In the genomic region with DNA sequence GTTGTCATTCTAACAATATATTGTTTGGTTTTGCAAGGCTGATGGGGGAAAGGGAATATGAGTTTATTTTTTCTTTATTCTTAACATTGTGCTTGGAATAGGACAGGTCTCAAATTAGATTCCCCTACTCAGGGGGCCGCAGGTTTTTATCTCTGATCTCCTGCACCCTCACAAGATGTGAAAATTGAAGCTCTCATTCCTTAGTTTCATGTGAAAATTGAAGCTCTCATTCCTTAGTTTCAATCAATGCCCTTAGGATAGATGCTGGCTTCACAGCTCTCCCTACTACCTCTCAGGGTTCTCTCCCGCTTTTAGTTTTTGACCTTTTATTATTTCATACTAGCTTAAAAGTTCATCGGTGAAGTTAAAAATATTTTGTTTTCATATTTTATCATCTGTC, we compare ENCODE assay signal across 22 cellular contexts. TPM values are rescaled to one million over a fixed set of nuclear protein-coding genes. Genes with fewer than 3 reads are reported as not detected.
"Had no signal": no experiment of that assay in that cellular context is flagged by ENCODE, and none has a peak within 500 bp of the region (broad histone marks: within the 10 kb centered on the region; RNA-seq: fewer than 3 reads in every experiment).

No MANE protein-coding gene starts in this region.

- H3K27ac ChIP-seq: esophagus muscularis mucosa, gastrocnemius medialis, parathyroid adenoma, thyroid gland had no signal

- H3K36me3 ChIP-seq: esophagus muscularis mucosa, gastrocnemius medialis, thyroid gland had no signal

- DNase-seq: activated CD4-positive, alpha-beta T cell treated with anti-CD3 and anti-CD28 coated beads, Interleukin-2, amount 50 U/mL, for 4 hours; activated gamma-delta T cell treated with Interleukin-2 at 50 U/mL for 16 hours; anterior cingulate cortex; effector CD4-positive, alpha-beta T cell; gastrocnemius medialis; head of caudate nucleus; hypothalamus; left ventricle myocardium superior; nephron progenitor cell; right cardiac atrium; stimulated activated CD4-positive, alpha-beta T cell treated with anti-CD3 and anti-CD28 coated beads, Interleukin-4, amount 100 ng/mL, for 24 hours; stimulated activated naive CD8-positive, alpha-beta T cell treated with anti-CD3 and anti-CD28 coated beads, Interleukin-15, Interleukin-2, amounts not matched to agents 100 U/mL and 50 U/mL, for 24 hours; substantia nigra; T-helper 9 cell; thyroid gland had no signal

- H3K36me3 Mint-ChIP-seq: activated naive CD4-positive, alpha-beta T cell treated with anti-CD3 and anti-CD28 coated beads, Interleukin-2, amount 50 U/mL, for 24 hours had no signal

- H3K27me3 ChIP-seq: esophagus muscularis mucosa, gastrocnemius medialis, thyroid gland had no signal

- ATAC-seq: gastrocnemius medialis; left ventricle myocardium superior; right cardiac atrium; stimulated activated naive CD8-positive, alpha-beta T cell treated with anti-CD3 and anti-CD28 coated beads, Interleukin-15, Interleukin-2, amounts not matched to agents 100 U/mL and 50 U/mL, for 24 hours had no signal

- H3K27ac Mint-ChIP-seq: activated naive CD4-positive, alpha-beta T cell treated with anti-CD3 and anti-CD28 coated beads, Interleukin-2, amount 50 U/mL, for 24 hours; activated T-helper 1 cell treated with anti-CD3 and anti-CD28 coated beads, Interleukin-12 subunit alpha, Interleukin-12 subunit beta, Interleukin-2, Interleukin-4 antibody, amounts not matched to agents 30 ng/mL and 10 ng/mL and 1 ng/mL, durations not matched to agents 14 hours and 24 hours and 36 hours; brain; dendritic cell treated with granulocyte-macrophage colony-stimulating factor and Interleukin-4, amounts not matched to agents 40 ng/mL and 50 ng/mL, for 4 days; nephron progenitor cell had no signal

- H3K27me3 Mint-ChIP-seq: activated naive CD4-positive, alpha-beta T cell treated with anti-CD3 and anti-CD28 coated beads, Interleukin-2, amount 50 U/mL, for 24 hours; brain; dendritic cell treated with granulocyte-macrophage colony-stimulating factor and Interleukin-4, amounts not matched to agents 40 ng/mL and 50 ng/mL, for 4 days had no signal

- H3K4me1 Mint-ChIP-seq: nephron progenitor cell had no signal

- H3K4me3 Mint-ChIP-seq: activated naive CD4-positive, alpha-beta T cell treated with anti-CD3 and anti-CD28 coated beads, Interleukin-2, amount 50 U/mL, for 24 hours; activated T-helper 1 cell treated with anti-CD3 and anti-CD28 coated beads, Interleukin-12 subunit alpha, Interleukin-12 subunit beta, Interleukin-2, Interleukin-4 antibody, amounts not matched to agents 30 ng/mL and 10 ng/mL and 1 ng/mL, durations not matched to agents 14 hours and 24 hours and 36 hours; brain; dendritic cell treated with granulocyte-macrophage colony-stimulating factor and Interleukin-4, amounts not matched to agents 40 ng/mL and 50 ng/mL, for 4 days; nephron progenitor cell had no signal

- H3K4me1 ChIP-seq: esophagus muscularis mucosa, gastrocnemius medialis, parathyroid adenoma, thyroid gland had no signal

- H3K9ac ChIP-seq: parathyroid adenoma had no signal

- H3K4me3 ChIP-seq: esophagus muscularis mucosa, gastrocnemius medialis, thyroid gland had no signal

- H3K9me3 Mint-ChIP-seq: activated naive CD4-positive, alpha-beta T cell treated with anti-CD3 and anti-CD28 coated beads, Interleukin-2, amount 50 U/mL, for 24 hours; activated T-helper 1 cell treated with anti-CD3 and anti-CD28 coated beads, Interleukin-12 subunit alpha, Interleukin-12 subunit beta, Interleukin-2, Interleukin-4 antibody, amounts not matched to agents 30 ng/mL and 10 ng/mL and 1 ng/mL, durations not matched to agents 14 hours and 24 hours and 36 hours; brain; dendritic cell treated with granulocyte-macrophage colony-stimulating factor and Interleukin-4, amounts not matched to agents 40 ng/mL and 50 ng/mL, for 4 days; nephron progenitor cell had no signal

- H3K9me3 ChIP-seq: esophagus muscularis mucosa, gastrocnemius medialis, thyroid gland had no signal

RNA-seq across cellular contexts. Expression of gene NEIL3, which starts 12.0 kb away (rescaled TPM):
- total RNA-seq: gastrocnemius medialis, ureter had no signal
